In the genomic region with DNA sequence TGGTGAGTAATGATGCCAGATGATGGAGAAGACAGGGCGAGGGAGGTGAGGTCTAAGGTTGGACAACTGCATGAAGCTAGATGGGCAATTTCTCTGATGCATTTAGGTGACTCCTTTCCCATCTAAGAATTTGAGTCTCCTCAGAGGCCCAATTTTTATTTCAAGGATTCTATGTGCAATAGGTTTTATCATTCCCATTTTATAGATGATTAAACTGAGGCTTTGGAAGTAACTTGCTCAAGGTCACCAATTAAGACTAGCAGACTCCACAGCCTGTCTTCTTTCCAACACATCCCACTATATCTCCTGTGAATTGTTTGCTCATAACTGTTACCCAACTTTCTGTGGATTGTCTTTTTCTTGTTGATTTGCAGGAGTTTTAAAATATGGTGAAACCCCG, we compare ENCODE assay signal across 26 cellular contexts. TPM values are rescaled to one million over a fixed set of nuclear protein-coding genes. Genes with fewer than 3 reads are reported as not detected.
DNase-seq lines count a peak whose midpoint lies in the region; ATAC-seq, FAIRE-seq and TF ChIP-seq lines count a peak whose summit lies in the region.
"Had no signal": no experiment of that assay in that cellular context is flagged by ENCODE, and none has a peak within 500 bp of the region (broad histone marks: within the 10 kb centered on the region; RNA-seq: fewer than 3 reads in every experiment).

No MANE protein-coding gene starts in this region.

- ATAC-seq in K562 (no peak), left lobe of liver (no peak), HG02759 (IDR thresholded peaks at IDR 0.05; ENCODE audit: unreplicated experiment) (no peak)
- ATAC-seq: A549, GM12878, GM23338, HCT116 had no signal

- TF ChIP-seq POLR2A in K562 (conservative IDR thresholded peaks at IDR 0.05) = no peak

- TF ChIP-seq CTCF in K562 (IDR thresholded peaks at IDR 0.05 in 2 of 3, conservative IDR thresholded peaks at IDR 0.05 in 1 of 3; ENCODE audit: insufficient read depth in 2 of 3, low read depth in 1 of 3, low read length in 3 of 3) = no peak
- TF ChIP-seq CTCF in MCF 10A (IDR thresholded peaks at IDR 0.05; ENCODE audit: unreplicated experiment) = no peak

- CTCF ChIA-PET in K562 (lab: Yijun Ruan, JAX; ENCODE audit: low intra/inter-chr PET ratio) = no interaction called here
- CTCF ChIA-PET in MCF 10A (lab: Yijun Ruan, JAX) = no interaction called here

- no peaks in the 10 kb centered on the region for H3K9me3 ChIP-seq in K562 (replicated peaks; ENCODE audit: control insufficient read depth, insufficient read depth, low read depth, low read length)
- H3K9me3 ChIP-seq: A549; BE2C; BLaER1 treated with 17β-estradiol and CSF1 and Interleukin-3, amounts not matched to agents 10 nM and 100 nM had no signal

- in situ Hi-C loops in K562 (cut with MboI) = no loop called here

- H3K36me3 Mint-ChIP-seq in MCF 10A (ENCODE audit: insufficient read depth, unreplicated experiment) = no peaks in the 10 kb centered on the region
- H3K36me3 Mint-ChIP-seq: CD14-positive monocyte had no signal

- H3K79me2 ChIP-seq in K562 (ENCODE audit: control insufficient read depth, insufficient read depth, low read length) = no peaks in the 10 kb centered on the region

- no peak for TF ChIP-seq RAD21 in K562 (CRISPR knock-in tag; conservative IDR thresholded peaks at IDR 0.05 in 1 of 2, IDR thresholded peaks at IDR 0.05 in 1 of 2)

- no peak overlapping the region for H3K9ac ChIP-seq in K562 (ENCODE audit: insufficient read depth in 1 of 2, low read depth in 2 of 2, low read length in 2 of 2)
- H3K9ac ChIP-seq: BLaER1 treated with 17β-estradiol and CSF1 and Interleukin-3, amounts not matched to agents 10 nM and 100 nM had no signal

- DNase-seq in K562 (ENCODE audit: extremely low read depth in 1 of 4, low spot score in 3 of 4) (no peak), left lobe of liver (ENCODE audit: low spot score) (no peak), MCF 10A (ENCODE audit: unreplicated experiment) (no peak)
- DNase-seq: 8988T; ACHN; AML-193; BE2C; CD4-positive, alpha-beta T cell; CD8-positive, alpha-beta memory T cell; DMS 273 treated with DMSO at 0.1 percent for 48 hours; DMS79; EL; GDM1; H9 had no signal

- no peaks in the 10 kb centered on the region for H3K4me1 ChIP-seq in K562 (replicated peaks in 1 of 2; ENCODE audit: control insufficient read depth in 2 of 2, insufficient read depth in 2 of 2, low read length in 2 of 2)
- H3K4me1 ChIP-seq: A549 had no signal

- no peaks in the 10 kb centered on the region; the same call in none of the 2 replicates for H4K20me1 ChIP-seq in K562 (replicated peaks; ENCODE audit: control insufficient read depth, insufficient read depth, low read length)

- H3K4me1 Mint-ChIP-seq in MCF 10A (ENCODE audit: insufficient read depth, unreplicated experiment) = no peaks in the 10 kb centered on the region
- H3K4me1 Mint-ChIP-seq: CD14-positive monocyte; CD8-positive, alpha-beta memory T cell had no signal

- H3K36me3 ChIP-seq in K562 (ENCODE audit: control insufficient read depth, insufficient read depth, low read length) = no peaks in the 10 kb centered on the region
- H3K36me3 ChIP-seq: BE2C; BLaER1 treated with 17β-estradiol and CSF1 and Interleukin-3, amounts not matched to agents 10 nM and 100 nM had no signal

- H3K27me3 ChIP-seq in K562 (ENCODE audit: control insufficient read depth in 2 of 2, insufficient read depth in 2 of 2, low read length in 2 of 2) (peaks cover 35 to 66% of the 10 kb centered on the region in 2 experiments; a peak in 4 of 5 replicates), layer of hippocampus (ENCODE audit: control insufficient read depth, insufficient read depth, low read length) (no peaks in the 10 kb centered on the region)
- H3K27me3 ChIP-seq: BLaER1 treated with 17β-estradiol and CSF1 and Interleukin-3, amounts not matched to agents 10 nM and 100 nM had no signal

- POLR2A ChIA-PET in K562 (lab: Yijun Ruan, JAX) = no interaction called here
- POLR2A ChIA-PET in MCF 10A (lab: Yijun Ruan, JAX) = no interaction called here

- H3K9me3 Mint-ChIP-seq in MCF 10A (ENCODE audit: unreplicated experiment) = no peaks in the 10 kb centered on the region
- H3K9me3 Mint-ChIP-seq: CD4-positive, alpha-beta T cell; CD8-positive, alpha-beta memory T cell; GM23338; H9 had no signal

- 0% methylated on average over 2 of the region's 2 CpGs for WGBS in K562 (ENCODE audit: insufficient coverage, low coverage, missing lambda C conversion rate)

- no peak overlapping the region for H2AFZ ChIP-seq in K562 (ENCODE audit: low read depth, low read length)
- H2AFZ ChIP-seq: GM23338 had no signal

- H3K4me3 ChIP-seq in K562 = no peak overlapping the region
- H3K4me3 ChIP-seq: A549; BLaER1 treated with 17β-estradiol and CSF1 and Interleukin-3, amounts not matched to agents 10 nM and 100 nM; GM12878; GM23338 had no signal

- H3K4me2 ChIP-seq in K562 (ENCODE audit: insufficient read depth, low read length) = no peak overlapping the region
- H3K4me2 ChIP-seq: A549; BLaER1 treated with 17β-estradiol and CSF1 and Interleukin-3, amounts not matched to agents 10 nM and 100 nM; GM23338 had no signal

- H3K9me1 ChIP-seq in K562 (ENCODE audit: control insufficient read depth, insufficient read depth, low read length) = no peaks in the 10 kb centered on the region

- BruUV-seq in K562 (replicated peaks; lab: Mats Ljungman, UMichigan) (no TSS peak), MCF 10A (replicated peaks; lab: Mats Ljungman, UMichigan) (no TSS peak)

- H3K4me3 Mint-ChIP-seq in MCF 10A (ENCODE audit: unreplicated experiment) = no peak overlapping the region
- H3K4me3 Mint-ChIP-seq: CD14-positive monocyte; CD4-positive, alpha-beta T cell; CD8-positive, alpha-beta memory T cell; GM23338; H9 had no signal

- peaks cover 50% of the 10 kb centered on the region for H3K27me3 Mint-ChIP-seq in MCF 10A (ENCODE audit: insufficient read depth, unreplicated experiment)
- H3K27me3 Mint-ChIP-seq: CD4-positive, alpha-beta T cell had no signal

- intact Hi-C loops in K562 (cut with micrococcal nuclease) (no loop called here), MCF 10A (cut with micrococcal nuclease) (no loop called here)

- no peak overlapping the region for H3K27ac Mint-ChIP-seq in MCF 10A (ENCODE audit: low read depth, unreplicated experiment)
- H3K27ac Mint-ChIP-seq: CD14-positive monocyte; CD4-positive, alpha-beta T cell; CD8-positive, alpha-beta memory T cell; GM23338; H9 had no signal

- no peak for FAIRE-seq in K562 (lab: Jason Lieb, UNC)
- FAIRE-seq: A549, D721Med, GM12878, GM19239 had no signal

- peak overlapping the region; percentile 33 for H3K27ac ChIP-seq in angular gyrus (ENCODE audit: low read depth, low read length)
- no peak overlapping the region for H3K27ac ChIP-seq in K562 (ENCODE audit: extremely low read depth, low read depth, low read length)
- H3K27ac ChIP-seq in layer of hippocampus (ENCODE audit: low read depth, low read length) = peak overlapping the region; percentile 2
- H3K27ac ChIP-seq: A549; BLaER1 treated with 17β-estradiol and CSF1 and Interleukin-3, amounts not matched to agents 10 nM and 100 nM had no signal

- no peak for TF ChIP-seq EP300 in K562 (IDR thresholded peaks at IDR 0.05; ENCODE audit: low read length)

TF ChIP-seq in K562, 482 proteins besides CTCF, POLR2A, EP300 and RAD21 (continues in another document):
- TF ChIP-seq RBM25 (IDR thresholded peaks at IDR 0.05; ENCODE audit: low read depth, low read length, severe bottlenecking) (peak; percentile 69), ESRRA (IDR thresholded peaks at IDR 0.05; ENCODE audit: borderline replicate concordance, low read depth) (peak; percentile 66)

RNA-seq across cellular contexts. Expression of a gene that starts 28.5 kb away (rescaled TPM):
- not detected in 2 replicates for total RNA-seq in K562 (2011; cell fraction: chromatin; rRNA removed; ENCODE audit: low replicate concordance)
- total RNA-seq in K562 (2011; cell fraction: nucleolus; rRNA removed) = not detected in 2 replicates
- not detected in 2 replicates for total RNA-seq in K562 (2011; cell fraction: nucleoplasm; rRNA removed)
- not detected in 2 replicates for total RNA-seq in K562 (2014; rRNA removed)
- total RNA-seq in K562 (2014; rRNA removed; fragmentation: Illumina TruSeq; extraction: Trizol) = not detected in 2 replicates
- not detected in 2 replicates for total RNA-seq in K562 (2015; rRNA removed; fragmentation: Illumina TruSeq; extraction: Trizol)
- total RNA-seq in K562 (2021) = not detected in 2 replicates
- not detected in 2 replicates for polyA plus RNA-seq in K562 (2011; rRNA removed)
- polyA plus RNA-seq in K562 (2011; cell fraction: cytosol; rRNA removed) = not detected in 2 replicates
- not detected in 2 replicates for polyA plus RNA-seq in K562 (2011; cell fraction: nucleus; rRNA removed)
- polyA plus RNA-seq in K562 (2012) = not detected in 2 replicates
- polyA plus RNA-seq in K562 (2014; fragmentation: Illumina TruSeq; extraction: Trizol) = not detected in 2 replicates
- polyA plus RNA-seq in K562 (2014; fragmentation: Nextera tagmentation; extraction: Ambion mirVana) = not detected
- not detected in 2 replicates for polyA plus RNA-seq in K562 (2014; rRNA removed)
- not detected in 2 replicates for polyA minus RNA-seq in K562 (2011; rRNA and poly(A)+ RNA removed)
- polyA minus RNA-seq in K562 (2011; cell fraction: cytosol; rRNA and poly(A)+ RNA removed) = not detected in 2 replicates
- not detected in 2 replicates for polyA minus RNA-seq in K562 (2011; cell fraction: nucleus; rRNA and poly(A)+ RNA removed)
- total RNA-seq in left lobe of liver = 1.4 TPM
- total RNA-seq in MCF 10A (2022) = not detected in 2 replicates
- total RNA-seq: H4 had no signal
- polyA plus RNA-seq: CD14-positive monocyte; CD8-positive, alpha-beta memory T cell; GM23338 had no signal

RNA-seq across cellular contexts. Expression of a gene that starts 56.0 kb away (rescaled TPM):
- not detected in 2 replicates for total RNA-seq in K562 (2011; cell fraction: chromatin; rRNA removed; ENCODE audit: low replicate concordance)
- total RNA-seq in K562 (2011; cell fraction: nucleolus; rRNA removed) = not detected in 2 replicates
- not detected in 2 replicates for total RNA-seq in K562 (2011; cell fraction: nucleoplasm; rRNA removed)
- total RNA-seq in K562 (2014; rRNA removed) (not detected in 2 replicates), K562 (2014; rRNA removed; fragmentation: Illumina TruSeq; extraction: Trizol) (not detected in 2 replicates), K562 (2015; rRNA removed; fragmentation: Illumina TruSeq; extraction: Trizol) (not detected in 2 replicates), K562 (2021) (0.29 TPM in 1 of 2 replicates, not detected in the other), left lobe of liver (13.6 TPM), MCF 10A (2022) (not detected in 2 replicates)
- polyA plus RNA-seq in K562 (2011; rRNA removed) (not detected in 2 replicates), K562 (2014; fragmentation: Illumina TruSeq; extraction: Trizol) (not detected in 2 replicates), K562 (2014; fragmentation: Nextera tagmentation; extraction: Ambion mirVana) (not detected), K562 (2014; rRNA removed) (not detected in 2 replicates)
- not detected in 2 replicates for polyA plus RNA-seq in K562 (2011; cell fraction: cytosol; rRNA removed)
- not detected in 2 replicates for polyA plus RNA-seq in K562 (2011; cell fraction: nucleus; rRNA removed)
- polyA plus RNA-seq in K562 (2012) = not detected in 2 replicates
- polyA minus RNA-seq in K562 (2011; rRNA and poly(A)+ RNA removed) = not detected in 2 replicates
- not detected in 2 replicates for polyA minus RNA-seq in K562 (2011; cell fraction: cytosol; rRNA and poly(A)+ RNA removed)
- not detected in 2 replicates for polyA minus RNA-seq in K562 (2011; cell fraction: nucleus; rRNA and poly(A)+ RNA removed)
- total RNA-seq: H4 had no signal
